In the genomic region with DNA sequence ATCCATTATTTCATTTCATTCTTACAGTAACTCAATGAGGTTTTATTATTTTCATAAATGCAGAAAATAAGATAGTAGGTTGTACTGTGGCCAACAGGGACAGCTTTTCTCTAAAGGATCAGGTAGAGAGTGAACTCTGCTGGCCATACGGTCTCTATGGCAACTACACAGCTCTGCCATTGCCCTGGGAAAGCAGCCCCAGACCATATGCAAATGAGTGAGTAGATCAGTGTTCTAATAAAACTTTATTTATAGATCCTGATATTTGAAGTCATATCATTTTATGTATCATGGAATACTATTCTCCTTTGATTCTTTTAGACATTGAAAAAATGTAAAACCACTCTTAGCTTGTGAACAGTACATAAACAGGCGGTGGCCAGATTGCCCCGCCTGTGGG, we compare ENCODE assay signal across 1 cellular context.
TF ChIP-seq lines count a peak whose summit lies in the region.

No MANE protein-coding gene starts in this region.

TF ChIP-seq in K562, 482 proteins besides CTCF, POLR2A, EP300 and RAD21 (continued from another document):
- TF ChIP-seq, protein P1, sequence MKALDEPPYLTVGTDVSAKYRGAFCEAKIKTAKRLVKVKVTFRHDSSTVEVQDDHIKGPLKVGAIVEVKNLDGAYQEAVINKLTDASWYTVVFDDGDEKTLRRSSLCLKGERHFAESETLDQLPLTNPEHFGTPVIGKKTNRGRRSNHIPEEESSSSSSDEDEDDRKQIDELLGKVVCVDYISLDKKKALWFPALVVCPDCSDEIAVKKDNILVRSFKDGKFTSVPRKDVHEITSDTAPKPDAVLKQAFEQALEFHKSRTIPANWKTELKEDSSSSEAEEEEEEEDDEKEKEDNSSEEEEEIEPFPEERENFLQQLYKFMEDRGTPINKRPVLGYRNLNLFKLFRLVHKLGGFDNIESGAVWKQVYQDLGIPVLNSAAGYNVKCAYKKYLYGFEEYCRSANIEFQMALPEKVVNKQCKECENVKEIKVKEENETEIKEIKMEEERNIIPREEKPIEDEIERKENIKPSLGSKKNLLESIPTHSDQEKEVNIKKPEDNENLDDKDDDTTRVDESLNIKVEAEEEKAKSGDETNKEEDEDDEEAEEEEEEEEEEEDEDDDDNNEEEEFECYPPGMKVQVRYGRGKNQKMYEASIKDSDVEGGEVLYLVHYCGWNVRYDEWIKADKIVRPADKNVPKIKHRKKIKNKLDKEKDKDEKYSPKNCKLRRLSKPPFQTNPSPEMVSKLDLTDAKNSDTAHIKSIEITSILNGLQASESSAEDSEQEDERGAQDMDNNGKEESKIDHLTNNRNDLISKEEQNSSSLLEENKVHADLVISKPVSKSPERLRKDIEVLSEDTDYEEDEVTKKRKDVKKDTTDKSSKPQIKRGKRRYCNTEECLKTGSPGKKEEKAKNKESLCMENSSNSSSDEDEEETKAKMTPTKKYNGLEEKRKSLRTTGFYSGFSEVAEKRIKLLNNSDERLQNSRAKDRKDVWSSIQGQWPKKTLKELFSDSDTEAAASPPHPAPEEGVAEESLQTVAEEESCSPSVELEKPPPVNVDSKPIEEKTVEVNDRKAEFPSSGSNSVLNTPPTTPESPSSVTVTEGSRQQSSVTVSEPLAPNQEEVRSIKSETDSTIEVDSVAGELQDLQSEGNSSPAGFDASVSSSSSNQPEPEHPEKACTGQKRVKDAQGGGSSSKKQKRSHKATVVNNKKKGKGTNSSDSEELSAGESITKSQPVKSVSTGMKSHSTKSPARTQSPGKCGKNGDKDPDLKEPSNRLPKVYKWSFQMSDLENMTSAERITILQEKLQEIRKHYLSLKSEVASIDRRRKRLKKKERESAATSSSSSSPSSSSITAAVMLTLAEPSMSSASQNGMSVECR (CRISPR knock-in tag; IDR thresholded peaks at IDR 0.05), result no peak
- TF ChIP-seq, protein P2, sequence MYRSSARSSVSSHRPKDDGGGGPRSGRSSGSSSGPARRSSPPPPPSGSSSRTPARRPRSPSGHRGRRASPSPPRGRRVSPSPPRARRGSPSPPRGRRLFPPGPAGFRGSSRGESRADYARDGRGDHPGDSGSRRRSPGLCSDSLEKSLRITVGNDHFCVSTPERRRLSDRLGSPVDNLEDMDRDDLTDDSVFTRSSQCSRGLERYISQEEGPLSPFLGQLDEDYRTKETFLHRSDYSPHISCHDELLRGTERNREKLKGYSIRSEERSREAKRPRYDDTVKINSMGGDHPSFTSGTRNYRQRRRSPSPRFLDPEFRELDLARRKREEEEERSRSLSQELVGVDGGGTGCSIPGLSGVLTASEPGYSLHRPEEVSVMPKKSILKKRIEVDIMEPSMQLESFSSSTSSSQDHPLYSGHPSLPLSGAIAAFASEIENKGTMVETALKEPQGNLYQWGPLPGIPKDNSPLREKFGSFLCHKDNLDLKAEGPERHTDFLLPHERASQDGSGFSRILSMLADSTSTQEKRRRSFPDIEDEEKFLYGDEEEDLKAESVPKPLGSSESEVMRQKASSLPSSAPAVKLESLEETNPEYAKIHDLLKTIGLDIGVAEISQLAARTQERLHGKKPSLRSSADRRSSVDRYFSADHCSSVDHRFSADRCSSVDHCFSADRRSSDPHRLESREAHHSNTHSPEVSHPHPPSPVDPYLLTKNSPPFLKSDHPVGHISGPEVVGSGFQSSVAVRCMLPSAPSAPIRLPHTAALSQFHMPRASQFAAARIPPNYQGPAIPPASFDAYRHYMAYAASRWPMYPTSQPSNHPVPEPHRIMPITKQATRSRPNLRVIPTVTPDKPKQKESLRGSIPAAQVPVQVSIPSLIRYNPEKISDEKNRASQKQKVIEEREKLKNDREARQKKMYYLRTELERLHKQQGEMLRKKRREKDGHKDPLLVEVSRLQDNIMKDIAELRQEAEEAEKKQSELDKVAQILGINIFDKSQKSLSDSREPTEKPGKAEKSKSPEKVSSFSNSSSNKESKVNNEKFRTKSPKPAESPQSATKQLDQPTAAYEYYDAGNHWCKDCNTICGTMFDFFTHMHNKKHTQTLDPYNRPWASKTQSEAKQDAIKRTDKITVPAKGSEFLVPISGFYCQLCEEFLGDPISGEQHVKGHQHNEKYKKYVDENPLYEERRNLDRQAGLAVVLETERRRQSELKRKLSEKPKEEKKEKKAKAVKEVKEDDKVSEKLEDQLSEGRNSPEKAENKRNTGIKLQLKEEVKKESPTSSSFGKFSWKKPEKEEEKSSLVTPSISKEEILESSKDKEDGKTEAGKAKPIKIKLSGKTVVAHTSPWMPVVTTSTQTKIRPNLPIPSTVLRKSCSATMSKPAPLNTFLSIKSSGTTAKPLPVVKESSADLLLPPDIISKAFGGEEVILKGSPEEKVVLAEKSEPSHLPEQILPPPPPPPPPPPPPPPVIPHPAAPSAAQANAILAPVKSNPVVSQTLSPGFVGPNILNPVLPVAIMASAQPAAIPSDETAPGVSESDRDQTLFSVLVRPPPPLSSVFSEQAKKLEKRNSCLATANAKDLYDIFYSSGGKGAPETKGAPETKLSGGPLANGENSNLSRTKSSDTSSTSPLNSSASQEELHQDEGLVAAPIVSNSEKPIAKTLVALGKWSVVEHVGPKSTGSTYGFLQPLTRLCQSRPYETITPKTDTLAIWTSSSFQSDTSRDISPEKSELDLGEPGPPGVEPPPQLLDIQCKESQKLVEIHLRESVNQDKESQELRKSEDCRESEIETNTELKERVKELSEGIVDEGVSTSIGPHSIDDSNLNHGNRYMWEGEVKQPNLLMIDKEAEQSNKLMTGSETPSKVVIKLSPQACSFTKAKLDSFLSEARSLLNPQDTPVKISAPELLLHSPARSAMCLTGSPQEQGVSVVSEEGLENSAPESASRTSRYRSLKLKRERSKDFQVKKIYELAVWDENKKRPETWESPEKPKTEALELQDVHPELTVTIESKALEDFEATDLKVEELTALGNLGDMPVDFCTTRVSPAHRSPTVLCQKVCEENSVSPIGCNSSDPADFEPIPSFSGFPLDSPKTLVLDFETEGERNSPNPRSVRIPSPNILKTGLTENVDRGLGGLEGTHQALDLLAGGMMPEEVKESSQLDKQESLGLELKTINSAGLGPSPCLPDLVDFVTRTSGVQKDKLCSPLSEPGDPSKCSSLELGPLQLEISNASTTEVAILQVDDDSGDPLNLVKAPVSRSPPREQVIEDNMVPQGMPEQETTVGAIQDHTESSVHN (IDR thresholded peaks at IDR 0.05; ENCODE audit: borderline replicate concordance in 1 of 2, low read depth in 1 of 2), result no peak
- no peak for TF ChIP-seq ZNF324 (CRISPR knock-in tag; IDR thresholded peaks at IDR 0.05)
- TF ChIP-seq ZBTB40 (IDR thresholded peaks at IDR 0.05), result peak; percentile 97
- TF ChIP-seq ZBTB40 (CRISPR knock-in tag; IDR thresholded peaks at IDR 0.05), result peak; percentile 95
- TF ChIP-seq ARNT (IDR thresholded peaks at IDR 0.05), result no peak
- TF ChIP-seq RFX1 (IDR thresholded peaks at IDR 0.05), result peak; percentile 82
- TF ChIP-seq SP1 (CRISPR knock-in tag; IDR thresholded peaks at IDR 0.05), result no peak
- TF ChIP-seq ESRRB (CRISPR knock-in tag; IDR thresholded peaks at IDR 0.05; ENCODE audit: borderline replicate concordance), result no peak
- peak in 1 of 3 experiments; percentile 67 for TF ChIP-seq YY1 (IDR thresholded peaks at IDR 0.05; ENCODE audit: borderline replicate concordance in 1 of 3, control insufficient read depth in 1 of 3, extremely low read depth in 1 of 3, insufficient read depth in 3 of 3, insufficient read length in 1 of 3, insufficient replicate concordance in 2 of 3, low read depth in 1 of 3, low read length in 2 of 3)
- no peak for TF ChIP-seq TCFL5 (CRISPR knock-in tag; conservative IDR thresholded peaks at IDR 0.05)
- TF ChIP-seq RREB1 (CRISPR knock-in tag; IDR thresholded peaks at IDR 0.05), result no peak
- no peak for TF ChIP-seq NEUROD1 (IDR thresholded peaks at IDR 0.05; ENCODE audit: borderline replicate concordance, low read depth, low read length, partially characterized antibody)
- TF ChIP-seq FOSL1 (tag; conservative IDR thresholded peaks at IDR 0.05), result 0 out of 2 replicates have a peak, but pooled peaks have one; percentile 7
